ENCODE assay signal across 17 cellular contexts in genomic region chr16:1019934-1020305, GRCh38. TPM values are rescaled to one million over a fixed set of nuclear protein-coding genes. Genes with fewer than 3 reads are reported as not detected.
DNase-seq lines count a peak whose midpoint lies in the region; ATAC-seq and TF ChIP-seq lines count a peak whose summit lies in the region.
"Had no signal": no experiment of that assay in that cellular context is flagged by ENCODE, and none has a peak within 500 bp of the region (broad histone marks: within the 10 kb centered on the region; RNA-seq: fewer than 3 reads in every experiment).

No MANE protein-coding gene starts in this region.

- no peaks in the 10 kb centered on the region for H3K9me3 ChIP-seq in GM23248 (ENCODE audit: low read depth)
- no peaks in the 10 kb centered on the region for H3K9me3 ChIP-seq in body of pancreas
- no peaks in the 10 kb centered on the region for H3K9me3 ChIP-seq in suprapubic skin
- H3K9me3 ChIP-seq: neutrophil had no signal

- no peaks in the 10 kb centered on the region for H4K20me1 ChIP-seq in GM23248 (ENCODE audit: insufficient read depth)

- H3K9ac ChIP-seq in GM23248, result peak overlapping the region; percentile 68

- no peaks in the 10 kb centered on the region for H3K79me2 ChIP-seq in GM23248 (ENCODE audit: insufficient read depth)

- H3K27me3 Mint-ChIP-seq in immature natural killer cell (ENCODE audit: low read depth in 3 of 3), result peaks cover 0 to 2% (median 0%) of the 10 kb centered on the region in 3 donors
- H3K27me3 Mint-ChIP-seq: CD4-positive, CD25-positive, alpha-beta regulatory T cell had no signal

- no peaks in the 10 kb centered on the region for H3K36me3 Mint-ChIP-seq in immature natural killer cell
- H3K36me3 Mint-ChIP-seq: CD4-positive, CD25-positive, alpha-beta regulatory T cell; stimulated activated effector memory CD8-positive, alpha-beta T cell treated with anti-CD3 and anti-CD28 coated beads, Interleukin-12 subunit alpha, Interleukin-12 subunit beta, amount 100 ng/mL, for 72 hours had no signal

- in situ Hi-C loops in GM23248 (cut with MboI), result no loop called here

- no peaks in the 10 kb centered on the region for H3K9me3 Mint-ChIP-seq in immature natural killer cell
- H3K9me3 Mint-ChIP-seq: activated B cell treated with CpG ODN at 0.5 μM for 24 hours; stimulated activated effector memory CD8-positive, alpha-beta T cell treated with anti-CD3 and anti-CD28 coated beads, Interleukin-12 subunit alpha, Interleukin-12 subunit beta, amount 100 ng/mL, for 72 hours had no signal

- no peaks in the 10 kb centered on the region for H3K4me1 Mint-ChIP-seq in immature natural killer cell
- H3K4me1 Mint-ChIP-seq: activated B cell treated with CpG ODN at 0.5 μM for 24 hours; CD4-positive, CD25-positive, alpha-beta regulatory T cell; stimulated activated effector memory CD8-positive, alpha-beta T cell treated with anti-CD3 and anti-CD28 coated beads, Interleukin-12 subunit alpha, Interleukin-12 subunit beta, amount 100 ng/mL, for 72 hours had no signal

- H3F3A ChIP-seq in GM23248 (ENCODE audit: insufficient read depth), result no peaks in the 10 kb centered on the region

- intact Hi-C loops in body of pancreas (cut with DNase I), result no loop called here

- 17 to 22% methylated on average over 18 to 19 of the region's 19 CpGs for WGBS in GM23248 (ENCODE audit: low coverage in 1 of 2, low lambda C conversion rate in 2 of 2, missing lambda C conversion rate in 2 of 2), 2 experiments
- WGBS in body of pancreas, 2 donors, result 49 to 54% methylated on average over 5 to 19 of the region's 19 CpGs
- 40% methylated on average over 2 of the region's 19 CpGs for WGBS in suprapubic skin

- H3K27ac Mint-ChIP-seq in immature natural killer cell, result no peak overlapping the region
- H3K27ac Mint-ChIP-seq: activated B cell treated with CpG ODN at 0.5 μM for 24 hours; CD4-positive, CD25-positive, alpha-beta regulatory T cell; stimulated activated effector memory CD8-positive, alpha-beta T cell treated with anti-CD3 and anti-CD28 coated beads, Interleukin-12 subunit alpha, Interleukin-12 subunit beta, amount 100 ng/mL, for 72 hours had no signal

- TF ChIP-seq POLR2A in body of pancreas (IDR thresholded peaks at IDR 0.05) (no peak), suprapubic skin (IDR thresholded peaks at IDR 0.05) (no peak)

- H3K27me3 ChIP-seq in GM23248 (replicated peaks; ENCODE audit: insufficient read depth), result no peaks in the 10 kb centered on the region
- H3K27me3 ChIP-seq in body of pancreas, result peaks cover 0 to 18% of the 10 kb centered on the region in 2 donors
- H3K27me3 ChIP-seq in layer of hippocampus (ENCODE audit: control insufficient read depth, insufficient read depth, low read length), result peaks cover 2% of the 10 kb centered on the region
- peaks cover 69% of the 10 kb centered on the region for H3K27me3 ChIP-seq in suprapubic skin
- H3K27me3 ChIP-seq: neutrophil had no signal

- H3K4me1 ChIP-seq in GM23248 (ENCODE audit: insufficient read depth) (peaks cover 6% of the 10 kb centered on the region; the same call in 1 of the 2 replicates), body of pancreas (peaks cover 14% of the 10 kb centered on the region), suprapubic skin (peaks cover 20% of the 10 kb centered on the region)

- H3K4me3 ChIP-seq in GM23248 (peak overlapping the region; percentile 53), body of pancreas (no peak overlapping the region), suprapubic skin (peak overlapping the region; percentile 38)
- H3K4me3 ChIP-seq: SK-N-MC had no signal

- TF ChIP-seq CTCF in body of pancreas (IDR thresholded peaks at IDR 0.05), result no peak
- no peak for TF ChIP-seq CTCF in suprapubic skin (IDR thresholded peaks at IDR 0.05)

- TF ChIP-seq EP300 in suprapubic skin (IDR thresholded peaks at IDR 0.05), result no peak

- DNase-seq in GM23248 (peak; percentile 60), body of pancreas (no peak), suprapubic skin (ENCODE audit: low spot score in 2 of 2) (no peak), immature natural killer cell (no peak), hepatic stellate cell (ENCODE audit: low spot score) (no peak), NCI-H1436 treated with DMSO at 0.1 percent for 48 hours (lab: John Stamatoyannopoulos, UW) (no peak)
- DNase-seq: activated B cell treated with CpG ODN at 0.5 μM for 24 hours; activated CD8-positive, alpha-beta memory T cell treated with anti-CD3 and anti-CD28 coated beads, Interleukin-2, amount 50 U/mL, for 4 hours; CD4-positive, CD25-positive, alpha-beta regulatory T cell; glutamatergic neuron; NK-92 treated with Interleukin-12 subunit alpha and Interleukin-12 subunit beta, amount 100 ng/mL, for 24 hours had no signal

- H3K36me3 ChIP-seq in GM23248 (ENCODE audit: low read depth), result no peaks in the 10 kb centered on the region
- no peaks in the 10 kb centered on the region for H3K36me3 ChIP-seq in body of pancreas (replicated peaks in 1 of 2; ENCODE audit: insufficient read depth in 1 of 2, low read depth in 2 of 2)
- H3K36me3 ChIP-seq in suprapubic skin, result no peaks in the 10 kb centered on the region
- H3K36me3 ChIP-seq: neutrophil had no signal

- peak; percentile 1 for ATAC-seq in body of pancreas
- no peak for ATAC-seq in GM21786 (IDR thresholded peaks at IDR 0.05; ENCODE audit: unreplicated experiment)
- ATAC-seq: stimulated activated effector memory CD8-positive, alpha-beta T cell treated with anti-CD3 and anti-CD28 coated beads, Interleukin-12 subunit alpha, Interleukin-12 subunit beta, amount 100 ng/mL, for 72 hours had no signal

- peak overlapping the region; percentile 75 for H2AFZ ChIP-seq in GM23248

- no peak overlapping the region for H3K4me3 Mint-ChIP-seq in immature natural killer cell
- H3K4me3 Mint-ChIP-seq: activated B cell treated with CpG ODN at 0.5 μM for 24 hours; CD4-positive, CD25-positive, alpha-beta regulatory T cell; stimulated activated effector memory CD8-positive, alpha-beta T cell treated with anti-CD3 and anti-CD28 coated beads, Interleukin-12 subunit alpha, Interleukin-12 subunit beta, amount 100 ng/mL, for 72 hours had no signal

- no peaks in the 10 kb centered on the region for H3K9me2 ChIP-seq in GM23248 (ENCODE audit: insufficient read depth)

- H3K4me2 ChIP-seq in GM23248 (ENCODE audit: unreplicated experiment), result peak overlapping the region; percentile 87

- H3K27ac ChIP-seq in GM23248, result peak overlapping the region; percentile 67
- peak overlapping the region in 1 of 4 donors; percentile 66 for H3K27ac ChIP-seq in body of pancreas
- peak overlapping the region; percentile 95 for H3K27ac ChIP-seq in layer of hippocampus (ENCODE audit: low read depth, low read length)
- peak overlapping the region; percentile 47 for H3K27ac ChIP-seq in suprapubic skin
- H3K27ac ChIP-seq: neutrophil, SK-N-MC had no signal

RNA-seq across cellular contexts. Expression of gene SOX8, which starts 38.4 kb away (rescaled TPM):
- 0.43 and 0.89 TPM in 2 replicates for total RNA-seq in GM23248 (2014; rRNA removed; shearing (Covaris generic))
- 0.08 and 0.15 TPM in 2 replicates for polyA plus RNA-seq in GM23248 (2016; fragmentation: Nextera tagmentation; extraction: Ambion mirVana)
- total RNA-seq in body of pancreas, result 1 to 10 TPM; 2.6 to 3.3 TPM
- 10 to 100 TPM in 1 of 4 donors, 1 to 10 TPM in 3; 4.0 to 12.2 (median 7.3) TPM for total RNA-seq in suprapubic skin
- polyA plus RNA-seq in immature natural killer cell, result under 1 TPM in 1 of 3 donors, not detected in 2; 0.12 TPM

RNA-seq across cellular contexts. Expression of gene LMF1, which starts 49.1 kb away (rescaled TPM):
- total RNA-seq in GM23248 (2014; rRNA removed; shearing (Covaris generic)), result 37.8 and 53.0 TPM in 2 replicates
- polyA plus RNA-seq in GM23248 (2016; fragmentation: Nextera tagmentation; extraction: Ambion mirVana) (23.1 and 24.6 TPM in 2 replicates), immature natural killer cell (10 to 100 TPM; 12.2 to 15.5 (median 12.6) TPM)
- total RNA-seq in body of pancreas (10 to 100 TPM; 15.8 to 20.1 TPM), suprapubic skin (100 to 1,000 TPM in 1 of 4 donors, 10 to 100 TPM in 3; 32.1 to 117 (median 38.0) TPM)

RNA-seq across cellular contexts. Expression of gene SSTR5, which starts 52.6 kb away (rescaled TPM):
- not detected in 2 replicates for total RNA-seq in GM23248 (2014; rRNA removed; shearing (Covaris generic))
- polyA plus RNA-seq in GM23248 (2016; fragmentation: Nextera tagmentation; extraction: Ambion mirVana), result not detected in 2 replicates
- total RNA-seq in body of pancreas, result 1 to 10 TPM in 1 of 2 donors, not detected in 1; 2.3 TPM
- total RNA-seq in suprapubic skin, result 1 to 10 TPM in 1 of 4 donors, not detected in 3; 1.5 TPM
- polyA plus RNA-seq in immature natural killer cell, result not detected
- total RNA-seq: activated B cell treated with CpG ODN at 0.5 μM for 24 hours; CD4-positive, CD25-positive, alpha-beta regulatory T cell; liver had no signal
- polyA plus RNA-seq: CD4-positive, CD25-positive, alpha-beta regulatory T cell; liver had no signal

Comparison
In these comparisons a context has a peak if more than half of its experiments do, and no peak if none do; other contexts are left out.
1. H3K4me3 ChIP-seq: peak in GM23248 (single experiment) and suprapubic skin (single experiment); none in body of pancreas (0 of 2).